ENCODE assay signal across 25 cellular contexts in genomic region chr10:122464158-122464510, GRCh38. TPM values are rescaled to one million over a fixed set of nuclear protein-coding genes. Genes with fewer than 3 reads are reported as not detected.
DNase-seq lines count a peak whose midpoint lies in the region; ATAC-seq and TF ChIP-seq lines count a peak whose summit lies in the region.
"Had no signal": no experiment of that assay in that cellular context is flagged by ENCODE, and none has a peak within 500 bp of the region (broad histone marks: within the 10 kb centered on the region; RNA-seq: fewer than 3 reads in every experiment).

No MANE protein-coding gene starts in this region.

- H3K9me3 Mint-ChIP-seq in activated CD4-positive, alpha-beta T cell treated with anti-CD3 and anti-CD28 coated beads, Interleukin-2, amount 10 ng/mL, durations not matched to agents 7 days and 5 days = no peaks in the 10 kb centered on the region

- no peaks in the 10 kb centered on the region for H3K36me3 Mint-ChIP-seq in activated CD4-positive, alpha-beta T cell treated with anti-CD3 and anti-CD28 coated beads, Interleukin-2, amount 10 ng/mL, durations not matched to agents 7 days and 5 days (ENCODE audit: low read depth)

- H3K4me3 ChIP-seq in brain microvascular endothelial cell (ENCODE audit: low read depth, low read length) (peak overlapping the region; percentile 79), fibroblast of mammary gland (ENCODE audit: control insufficient read depth, low read depth, low read length) (peak overlapping the region; percentile 94), skeletal muscle cell (ENCODE audit: low read depth, low read length) (peak overlapping the region; percentile 83)
- H3K4me3 ChIP-seq: BLaER1 treated with 17β-estradiol and CSF1 and Interleukin-3, amounts not matched to agents 10 nM and 100 nM had no signal

- in situ Hi-C loops in brain microvascular endothelial cell (cut with HindIII; ENCODE audit: low pct_ligation_motif_present, low sequenced_read_pairs) = no loop called here

- H3K4me1 Mint-ChIP-seq in activated CD4-positive, alpha-beta T cell treated with anti-CD3 and anti-CD28 coated beads, Interleukin-2, amount 10 ng/mL, durations not matched to agents 7 days and 5 days = peaks cover 8% of the 10 kb centered on the region

- no peaks in the 10 kb centered on the region for H3K27me3 ChIP-seq in brain microvascular endothelial cell (replicated peaks)
- H3K27me3 ChIP-seq: BLaER1 treated with 17β-estradiol and CSF1 and Interleukin-3, amounts not matched to agents 10 nM and 100 nM had no signal

- no peak overlapping the region for H3K4me3 Mint-ChIP-seq in activated CD4-positive, alpha-beta T cell treated with anti-CD3 and anti-CD28 coated beads, Interleukin-2, amount 10 ng/mL, durations not matched to agents 7 days and 5 days

- H3K36me3 ChIP-seq in brain microvascular endothelial cell (replicated peaks) = no peaks in the 10 kb centered on the region
- H3K36me3 ChIP-seq: BLaER1 treated with 17β-estradiol and CSF1 and Interleukin-3, amounts not matched to agents 10 nM and 100 nM; transverse colon; WERI-Rb-1 had no signal

- CTCF ChIA-PET in activated CD4-positive, alpha-beta T cell treated with anti-CD3 and anti-CD28 coated beads, Interleukin-2, amount 10 ng/mL, durations not matched to agents 7 days and 5 days (lab: Charles Lee) = interaction anchor here (0.9 kb wide), 1 partner anchor 116 kb away, joined by 3 read pairs; no protein-coding TSS in a partner anchor

- ATAC-seq in left colon = no peak

- no peak overlapping the region for H3K27ac ChIP-seq in brain microvascular endothelial cell
- H3K27ac ChIP-seq: BLaER1 treated with 17β-estradiol and CSF1 and Interleukin-3, amounts not matched to agents 10 nM and 100 nM; WERI-Rb-1 had no signal

- no peak overlapping the region for H3K27ac Mint-ChIP-seq in activated CD4-positive, alpha-beta T cell treated with anti-CD3 and anti-CD28 coated beads, Interleukin-2, amount 10 ng/mL, durations not matched to agents 7 days and 5 days

- peaks cover 64% of the 10 kb centered on the region for H3K27me3 Mint-ChIP-seq in activated CD4-positive, alpha-beta T cell treated with anti-CD3 and anti-CD28 coated beads, Interleukin-2, amount 10 ng/mL, durations not matched to agents 7 days and 5 days

- DNase-seq in DMS53 (lab: John Stamatoyannopoulos, UW) (peak; percentile 68), brain microvascular endothelial cell (no peak), fibroblast of mammary gland (ENCODE audit: low read depth) (no peak), skeletal muscle cell (ENCODE audit: low read depth) (no peak), NCI-H748 treated with DMSO at 0.1 percent for 48 hours (lab: John Stamatoyannopoulos, UW) (no peak), NCI-H1092 (lab: John Stamatoyannopoulos, UW) (no peak), left colon (no peak)
- DNase-seq in activated CD4-positive, alpha-beta T cell treated with anti-CD3 and anti-CD28 coated beads, Interleukin-2, amount 10 ng/mL, durations not matched to agents 7 days and 5 days = no peak
- DNase-seq: ACHN; activated CD4-positive, alpha-beta T cell treated with anti-CD3 and anti-CD28 coated beads, Interleukin-2, amount 50 U/mL, for 4 hours; activated gamma-delta T cell; EL; foreskin melanocyte; NCI-H1436; stimulated activated CD4-positive, alpha-beta T cell treated with anti-CD3 and anti-CD28 coated beads, Interleukin-2, amount 100 ng/mL, for 48 hours; stimulated activated naive CD4-positive, alpha-beta T cell; T-helper 2 cell; transverse colon; WERI-Rb-1 had no signal

- POLR2A ChIA-PET in activated CD4-positive, alpha-beta T cell treated with anti-CD3 and anti-CD28 coated beads, Interleukin-2, amount 10 ng/mL, durations not matched to agents 7 days and 5 days (lab: Charles Lee) = no interaction called here

- intact Hi-C loops in left colon (cut with DNase I, micrococcal nuclease) = no loop called here

- no peak for TF ChIP-seq CTCF in brain microvascular endothelial cell (IDR thresholded peaks at IDR 0.05; ENCODE audit: low read depth, low read length, missing control alignments)
- no peak for TF ChIP-seq CTCF in fibroblast of mammary gland (conservative IDR thresholded peaks at IDR 0.05; ENCODE audit: control insufficient read depth, insufficient read depth, low read depth, low read length)

RNA-seq across cellular contexts. Expression of gene HTRA1, which starts 2.8 kb away (rescaled TPM):
- 10 to 100 TPM; 14.6 to 37.0 TPM for total RNA-seq in left colon
- total RNA-seq in activated CD4-positive, alpha-beta T cell treated with anti-CD3 and anti-CD28 coated beads, Interleukin-2, amount 10 ng/mL, durations not matched to agents 7 days and 5 days = not detected

RNA-seq across cellular contexts. Expression of gene ARMS2, which starts 9.7 kb away (rescaled TPM):
- not detected for total RNA-seq in left colon
- total RNA-seq in activated CD4-positive, alpha-beta T cell treated with anti-CD3 and anti-CD28 coated beads, Interleukin-2, amount 10 ng/mL, durations not matched to agents 7 days and 5 days = not detected
- total RNA-seq: epithelial cell of proximal tubule, lower leg skin, M059J, mucosa of gallbladder, RPMI7951, transverse colon had no signal

Comparison
In these comparisons a context has a peak if more than half of its experiments do, and no peak if none do; other contexts are left out.
1. RNA of gene HTRA1, which starts 2.8 kb away (total RNA-seq): 14.6 to 37.0 TPM in left colon; not detected in activated CD4-positive, alpha-beta T cell treated with anti-CD3 and anti-CD28 coated beads, Interleukin-2, amount 10 ng/mL, durations not matched to agents 7 days and 5 days; every median in the first group is over 10 times any median in the second.
2. Peak in every context shown above with its lines, with median percentiles within 50 percentile points of each other: H3K4me3 ChIP-seq.